ENCODE assay signal across 21 cellular contexts in the genomic region with DNA sequence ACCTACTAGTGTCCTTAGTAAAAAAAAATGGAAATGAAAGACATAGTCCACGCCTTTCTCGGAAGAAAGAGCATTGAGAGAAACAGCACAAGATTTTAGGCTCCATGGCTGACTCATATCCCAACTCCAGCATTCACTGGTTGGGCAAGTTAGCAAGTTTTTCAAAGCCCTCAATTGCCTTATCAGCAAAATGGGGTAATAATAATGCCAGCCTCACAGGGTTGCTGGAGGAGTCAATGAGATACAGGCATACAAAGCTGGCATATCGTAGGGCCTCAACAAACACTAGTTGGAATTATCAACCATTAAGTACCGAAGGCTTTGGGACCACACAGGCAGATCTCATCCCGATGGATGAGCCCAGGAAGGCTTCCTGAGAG.
"Had no signal": no experiment of that assay in that cellular context is flagged by ENCODE, and none has a peak within 500 bp of the region (broad histone marks: within the 10 kb centered on the region; RNA-seq: fewer than 3 reads in every experiment).

No MANE protein-coding gene starts in this region.

- H3K79me2 ChIP-seq: hepatocyte had no signal

- H3K27ac ChIP-seq: hepatocyte, left ventricle myocardium inferior, pancreas, prostate gland, sigmoid colon, spleen, transverse colon, upper lobe of left lung, vagina had no signal

- H3K9me3 Mint-ChIP-seq: mesothelial cell of epicardium; natural killer cell; stimulated activated effector memory CD8-positive, alpha-beta T cell treated with anti-CD3 and anti-CD28 coated beads, Interleukin-12 subunit alpha, Interleukin-12 subunit beta, amount 100 ng/mL, for 72 hours; stimulated activated naive CD8-positive, alpha-beta T cell treated with anti-CD3 and anti-CD28 coated beads, Interleukin-15, Interleukin-2, amounts not matched to agents 100 ng/mL and 50 ng/mL, for 24 hours had no signal

- H3K9me3 ChIP-seq: pancreas, prostate gland, sigmoid colon, spleen, transverse colon, upper lobe of left lung, vagina had no signal

- H3K4me3 ChIP-seq: hepatocyte, left ventricle myocardium inferior, lung, pancreas, prostate gland, sigmoid colon, spleen, transverse colon, upper lobe of left lung, vagina had no signal

- FAIRE-seq: pancreas, small intestine had no signal

- H3K27me3 ChIP-seq: pancreas, sigmoid colon, vagina had no signal

- H2AFZ ChIP-seq: hepatocyte had no signal

- H3K36me3 Mint-ChIP-seq: mesothelial cell of epicardium; natural killer cell; stimulated activated effector memory CD8-positive, alpha-beta T cell treated with anti-CD3 and anti-CD28 coated beads, Interleukin-12 subunit alpha, Interleukin-12 subunit beta, amount 100 ng/mL, for 72 hours had no signal

- H3K36me3 ChIP-seq: left ventricle myocardium inferior, pancreas, prostate gland, sigmoid colon, spleen, transverse colon, upper lobe of left lung, vagina had no signal

- H3K4me1 ChIP-seq: pancreas had no signal

- H3K4me2 ChIP-seq: hepatocyte had no signal

- H3K4me3 Mint-ChIP-seq: mesothelial cell of epicardium; natural killer cell; stimulated activated effector memory CD8-positive, alpha-beta T cell treated with anti-CD3 and anti-CD28 coated beads, Interleukin-12 subunit alpha, Interleukin-12 subunit beta, amount 100 ng/mL, for 72 hours; stimulated activated naive CD8-positive, alpha-beta T cell treated with anti-CD3 and anti-CD28 coated beads, Interleukin-15, Interleukin-2, amounts not matched to agents 100 ng/mL and 50 ng/mL, for 24 hours had no signal

- H3K27ac Mint-ChIP-seq: mesothelial cell of epicardium; naive B cell; natural killer cell; stimulated activated effector memory CD8-positive, alpha-beta T cell treated with anti-CD3 and anti-CD28 coated beads, Interleukin-12 subunit alpha, Interleukin-12 subunit beta, amount 100 ng/mL, for 72 hours; stimulated activated naive CD8-positive, alpha-beta T cell treated with anti-CD3 and anti-CD28 coated beads, Interleukin-15, Interleukin-2, amounts not matched to agents 100 ng/mL and 50 ng/mL, for 24 hours had no signal

- ATAC-seq: natural killer cell; pancreas; right cardiac atrium; stimulated activated effector memory CD8-positive, alpha-beta T cell treated with anti-CD3 and anti-CD28 coated beads, Interleukin-12 subunit alpha, Interleukin-12 subunit beta, amount 100 ng/mL, for 72 hours had no signal

- DNase-seq: islet precursor cell; left ventricle myocardium inferior; mesendoderm; naive B cell; natural killer cell; pancreas; right cardiac atrium; sigmoid colon; small intestine; spleen; stimulated activated CD4-positive, alpha-beta T cell treated with anti-CD3 and anti-CD28 coated beads, Interleukin-4, amount 100 ng/mL, for 24 hours; stimulated activated naive CD4-positive, alpha-beta T cell; transverse colon; upper lobe of left lung had no signal
